ENCODE assay signal across 14 cellular contexts in genomic region chr22:44622147-44622427, GRCh38.
A peak's percentile ranks its signal among the peaks of the same experiment; 100 is the strongest.
DNase-seq lines count a peak whose midpoint lies in the region; ATAC-seq and TF ChIP-seq lines count a peak whose summit lies in the region.
"Had no signal": no experiment of that assay in that cellular context is flagged by ENCODE, and none has a peak within 500 bp of the region (broad histone marks: within the 10 kb centered on the region; RNA-seq: fewer than 3 reads in every experiment).

No MANE protein-coding gene starts in this region.

- no peak overlapping the region for H3K27ac Mint-ChIP-seq in progenitor cell of endocrine pancreas

- no peak overlapping the region for H3K4me3 Mint-ChIP-seq in progenitor cell of endocrine pancreas (ENCODE audit: low read depth)

- ATAC-seq in esophagus mucosa = no peak

- TF ChIP-seq CTCF in LNCaP clone FGC (IDR thresholded peaks at IDR 0.05; ENCODE audit: control insufficient read depth, extremely low read depth, insufficient read depth) = no peak
- no peak for TF ChIP-seq CTCF in epithelial cell of esophagus (IDR thresholded peaks at IDR 0.05; ENCODE audit: insufficient read depth, low read depth, low read length, missing control alignments)
- TF ChIP-seq CTCF in progenitor cell of endocrine pancreas (IDR thresholded peaks at IDR 0.05; ENCODE audit: unreplicated experiment) = no peak
- TF ChIP-seq CTCF in GM10248 (IDR thresholded peaks at IDR 0.05; ENCODE audit: control extremely low read depth, extremely low read depth, low read depth, missing control alignments) = no peak

- H3K4me3 ChIP-seq in LNCaP clone FGC (ENCODE audit: low read depth, low read length) = no peak overlapping the region
- no peak overlapping the region for H3K4me3 ChIP-seq in epithelial cell of esophagus (ENCODE audit: low read length)
- H3K4me3 ChIP-seq: esophagus squamous epithelium, suprapubic skin had no signal

- H3K36me3 Mint-ChIP-seq in progenitor cell of endocrine pancreas (ENCODE audit: insufficient read depth) = no peaks in the 10 kb centered on the region

- POLR2A ChIA-PET in GM10248 (lab: Yijun Ruan, JAX) = no interaction called here

- H3K27me3 Mint-ChIP-seq in progenitor cell of endocrine pancreas = peaks cover 24% of the 10 kb centered on the region

- CTCF ChIA-PET in GM10248 (lab: Yijun Ruan, JAX) = no interaction called here

- DNase-seq in DMS79 treated with DMSO at 0.1 percent for 48 hours (lab: John Stamatoyannopoulos, UW) (peak; percentile 23), DMS79 (lab: John Stamatoyannopoulos, UW) (no peak), LNCaP clone FGC (ENCODE audit: low read depth) (peak; percentile 28), SHP77 (lab: John Stamatoyannopoulos, UW) (peak; percentile 81 to 87), epithelial cell of esophagus (ENCODE audit: low read depth) (peak; percentile 28), progenitor cell of endocrine pancreas (ENCODE audit: low spot score, unreplicated experiment) (no peak), GM10248 (ENCODE audit: extremely low spot score) (no peak)
- DNase-seq: 8988T, esophagus squamous epithelium, GDM1, kidney, occipital lobe had no signal

- no peaks in the 10 kb centered on the region for H3K4me1 Mint-ChIP-seq in progenitor cell of endocrine pancreas (ENCODE audit: low read depth)

- H3K9me3 Mint-ChIP-seq in progenitor cell of endocrine pancreas (ENCODE audit: low read depth) = no peaks in the 10 kb centered on the region

Comparison
In these comparisons a context has a peak if more than half of its experiments do, and no peak if none do; other contexts are left out.
1. DNase-seq: peak in DMS79 treated with DMSO at 0.1 percent for 48 hours (single experiment), LNCaP clone FGC (single experiment), SHP77 (2 of 2) and epithelial cell of esophagus (single experiment); none in DMS79 (single experiment), progenitor cell of endocrine pancreas (single experiment) and GM10248 (single experiment).